ENCODE assay signal across 24 cellular contexts in genomic region chr3:177674186-177674585, GRCh38.
"Had no signal": no experiment of that assay in that cellular context is flagged by ENCODE, and none has a peak within 500 bp of the region (broad histone marks: within the 10 kb centered on the region; RNA-seq: fewer than 3 reads in every experiment).

No MANE protein-coding gene starts in this region.

- H2AFZ ChIP-seq: neural progenitor cell had no signal

- H3K36me3 ChIP-seq: cardiac muscle cell, neural progenitor cell, ovary, suprapubic skin, tibial nerve had no signal

- H3K9me3 ChIP-seq: mucosa of descending colon, ovary, suprapubic skin, tibial nerve had no signal

- H3K9me3 Mint-ChIP-seq: activated B cell treated with CpG ODN at 0.5 μM for 24 hours; activated naive CD4-positive, alpha-beta T cell treated with anti-CD3 and anti-CD28 coated beads for 36 hours; activated naive CD8-positive, alpha-beta T cell treated with anti-CD3 and anti-CD28 coated beads, Interleukin-2, amount 10 ng/mL, durations not matched to agents 7 days and 5 days; activated T-cell treated with anti-CD3 and anti-CD28 coated beads, Interleukin-2, amount 50 U/mL, for 4 hours; memory B cell; naive B cell; neural progenitor cell; stimulated activated effector memory CD8-positive, alpha-beta T cell treated with anti-CD3 and anti-CD28 coated beads, Interleukin-12 subunit alpha, Interleukin-12 subunit beta, amount 100 ng/mL, for 72 hours; T-helper 1 cell treated with Interleukin-12 subunit alpha and Interleukin-12 subunit beta and Interleukin-4 antibody, amounts not matched to agents 30 μg/mL and 1 μg/mL, for 36 hours had no signal

- H3K36me3 Mint-ChIP-seq: memory B cell; naive B cell; neural progenitor cell; stimulated activated effector memory CD8-positive, alpha-beta T cell treated with anti-CD3 and anti-CD28 coated beads, Interleukin-12 subunit alpha, Interleukin-12 subunit beta, amount 100 ng/mL, for 72 hours had no signal

- H3K27me3 ChIP-seq: cardiac muscle cell, neural progenitor cell, ovary, suprapubic skin, tibial nerve had no signal

- H3K4me3 Mint-ChIP-seq: activated B cell treated with CpG ODN at 0.5 μM for 24 hours; activated CD4-positive, alpha-beta T cell treated with anti-CD3 and anti-CD28 coated beads for 36 hours; activated naive CD4-positive, alpha-beta T cell treated with anti-CD3 and anti-CD28 coated beads for 36 hours; activated naive CD8-positive, alpha-beta T cell treated with anti-CD3 and anti-CD28 coated beads, Interleukin-2, amount 10 ng/mL, durations not matched to agents 7 days and 5 days; activated T-cell treated with anti-CD3 and anti-CD28 coated beads, Interleukin-2, amount 50 U/mL, for 4 hours; memory B cell; naive B cell; neural progenitor cell; stimulated activated effector memory CD8-positive, alpha-beta T cell treated with anti-CD3 and anti-CD28 coated beads, Interleukin-12 subunit alpha, Interleukin-12 subunit beta, amount 100 ng/mL, for 72 hours; stimulated activated naive CD8-positive, alpha-beta T cell treated with anti-CD3 and anti-CD28 coated beads, Interleukin-15, amount 100 ng/mL, for 72 hours; T-helper 1 cell treated with Interleukin-12 subunit alpha and Interleukin-12 subunit beta and Interleukin-4 antibody, amounts not matched to agents 30 μg/mL and 1 μg/mL, for 36 hours had no signal

- H3K27ac Mint-ChIP-seq: activated B cell treated with CpG ODN at 0.5 μM for 24 hours; activated CD4-positive, alpha-beta T cell treated with anti-CD3 and anti-CD28 coated beads for 36 hours; activated naive CD4-positive, alpha-beta T cell treated with anti-CD3 and anti-CD28 coated beads for 36 hours; memory B cell; stimulated activated effector memory CD8-positive, alpha-beta T cell treated with anti-CD3 and anti-CD28 coated beads, Interleukin-12 subunit alpha, Interleukin-12 subunit beta, amount 100 ng/mL, for 72 hours; stimulated activated naive CD8-positive, alpha-beta T cell treated with anti-CD3 and anti-CD28 coated beads, Interleukin-15, amount 100 ng/mL, for 72 hours; T-helper 1 cell treated with Interleukin-12 subunit alpha and Interleukin-12 subunit beta and Interleukin-4 antibody, amounts not matched to agents 30 μg/mL and 1 μg/mL, for 36 hours had no signal

- H3K4me3 ChIP-seq: cardiac muscle cell, mucosa of descending colon, neural progenitor cell, ovary, suprapubic skin, tibial nerve had no signal

- H3K27me3 Mint-ChIP-seq: activated B cell treated with CpG ODN at 0.5 μM for 24 hours; activated CD4-positive, alpha-beta T cell treated with anti-CD3 and anti-CD28 coated beads for 36 hours; activated naive CD8-positive, alpha-beta T cell treated with anti-CD3 and anti-CD28 coated beads, Interleukin-2, amount 10 ng/mL, durations not matched to agents 7 days and 5 days; memory B cell; naive B cell; stimulated activated naive CD8-positive, alpha-beta T cell treated with anti-CD3 and anti-CD28 coated beads, Interleukin-15, amount 100 ng/mL, for 72 hours had no signal

- H3K4me2 ChIP-seq: neural progenitor cell had no signal

- DNase-seq: activated B cell treated with CpG ODN at 0.5 μM for 24 hours; activated CD4-positive, alpha-beta T cell treated with anti-CD3 and anti-CD28 coated beads for 36 hours; activated CD4-positive, alpha-beta T cell treated with anti-CD3 and anti-CD28 coated beads, Interleukin-2, amount 50 U/mL, for 4 hours; activated CD8-positive, alpha-beta memory T cell treated with anti-CD3 and anti-CD28 coated beads, Interleukin-2, amount 50 U/mL, for 48 hours; activated naive CD4-positive, alpha-beta T cell treated with anti-CD3 and anti-CD28 coated beads for 36 hours; activated naive CD8-positive, alpha-beta T cell treated with anti-CD3 and anti-CD28 coated beads, Interleukin-2, amount 10 ng/mL, durations not matched to agents 7 days and 5 days; activated T-cell treated with anti-CD3 and anti-CD28 coated beads, Interleukin-2, amount 50 U/mL, for 4 hours; cortex of kidney; left colon; mucosa of descending colon; naive B cell; right cardiac atrium; stimulated activated CD4-positive, alpha-beta T cell treated with anti-CD3 and anti-CD28 coated beads, Interleukin-12 subunit alpha, Interleukin-12 subunit beta, amount 100 ng/mL, for 4 hours; stimulated activated naive CD8-positive, alpha-beta T cell treated with anti-CD3 and anti-CD28 coated beads, Interleukin-15, amount 100 ng/mL, for 72 hours; T1000 had no signal

- H3K9ac ChIP-seq: neural progenitor cell had no signal

- H3K27ac ChIP-seq: cardiac muscle cell, epithelial cell of prostate, neural progenitor cell, ovary, suprapubic skin, tibial nerve had no signal

- ATAC-seq: activated CD4-positive, alpha-beta T cell treated with anti-CD3 and anti-CD28 coated beads for 36 hours; activated T-cell treated with anti-CD3 and anti-CD28 coated beads, Interleukin-2, amount 50 U/mL, for 4 hours; left colon; mucosa of descending colon; stimulated activated effector memory CD8-positive, alpha-beta T cell treated with anti-CD3 and anti-CD28 coated beads, Interleukin-12 subunit alpha, Interleukin-12 subunit beta, amount 100 ng/mL, for 72 hours; stimulated activated naive CD8-positive, alpha-beta T cell treated with anti-CD3 and anti-CD28 coated beads, Interleukin-15, amount 100 ng/mL, for 72 hours had no signal

- H3K4me1 Mint-ChIP-seq: activated B cell treated with CpG ODN at 0.5 μM for 24 hours, memory B cell, naive B cell had no signal
